In genomic region chr4:38131371-38132139, GRCh38 we compare ENCODE assay signal across 8 cellular contexts.
DNase-seq lines count a peak whose midpoint lies in the region; ATAC-seq, FAIRE-seq and TF ChIP-seq lines count a peak whose summit lies in the region.

No MANE protein-coding gene starts in this region.

- CTCF ChIA-PET in activated CD8-positive, alpha-beta T cell treated with anti-CD3 and anti-CD28 coated beads for 36 hours (lab: Charles Lee): interaction anchor here (0.9 to 2.0 kb wide), 7 partner anchors 12 to 543 kb away, joined by 3 to 6 read pairs (median 3); no protein-coding TSS in a partner anchor
- CTCF ChIA-PET in H1 (lab: Charles Lee; ENCODE audit: partially characterized antibody): interaction anchor here (0.6 to 6.9 kb wide), 5 partner anchors 11 to 608 kb away, joined by 3 to 49 read pairs (median 4); no protein-coding TSS in a partner anchor

- H3K4me1 Mint-ChIP-seq in activated CD8-positive, alpha-beta T cell treated with anti-CD3 and anti-CD28 coated beads for 36 hours (ENCODE audit: low read depth): peaks cover 62% of the 10 kb centered on the region
- peaks cover 57% of the 10 kb centered on the region for H3K4me1 Mint-ChIP-seq in type B pancreatic cell (ENCODE audit: unreplicated experiment)

- TF ChIP-seq POLR2A in H1 (IDR thresholded peaks at IDR 0.05; ENCODE audit: control extremely low read depth in 1 of 2, low read depth in 2 of 2, low read length in 2 of 2): no peak

- no peak for TF ChIP-seq CTCF in DND-41 (IDR thresholded peaks at IDR 0.05; ENCODE audit: borderline replicate concordance, extremely low read depth, low read length, poor library complexity, severe bottlenecking)
- TF ChIP-seq CTCF in activated CD8-positive, alpha-beta T cell treated with anti-CD3 and anti-CD28 coated beads for 36 hours (IDR thresholded peaks at IDR 0.05): no peak
- TF ChIP-seq CTCF in H1 (IDR thresholded peaks at IDR 0.05; ENCODE audit: control extremely low read depth in 1 of 3, insufficient read depth in 1 of 3, low read depth in 1 of 3, low read length in 3 of 3): peak in 1 of 3 experiments; percentile 12; a peak in 1 of 4 replicates
- TF ChIP-seq CTCF in type B pancreatic cell (conservative IDR thresholded peaks at IDR 0.05): no peak

- no peak for TF ChIP-seq EP300 in H1 (IDR thresholded peaks at IDR 0.05; ENCODE audit: borderline replicate concordance in 1 of 2, low read depth in 2 of 2, low read length in 2 of 2)

- H3K56ac ChIP-seq in H1 (replicated peaks; ENCODE audit: insufficient read length, low read depth, low read length): no peak overlapping the region

- H3K4me2 ChIP-seq in DND-41 (ENCODE audit: insufficient read depth, low read length) (no peak overlapping the region), H1 (ENCODE audit: insufficient read depth in 1 of 2, low read depth in 2 of 2, low read length in 2 of 2) (peak overlapping the region in 1 of 2 experiments; percentile 2; a peak in 1 of 4 replicates)

- no peak overlapping the region for H3K18ac ChIP-seq in H1 (ENCODE audit: extremely low read depth, low read length)

- H3K4me1 ChIP-seq in DND-41 (ENCODE audit: insufficient read depth, low read length) (no peaks in the 10 kb centered on the region), H1 (replicated peaks in 1 of 4; ENCODE audit: control insufficient read depth in 3 of 4, insufficient read depth in 4 of 4, low read length in 3 of 4) (peaks cover 11 to 30% (median 14%) of the 10 kb centered on the region in 4 experiments; a peak in 6 of 7 replicates)

- intact Hi-C loops in activated CD8-positive, alpha-beta T cell treated with anti-CD3 and anti-CD28 coated beads for 36 hours (cut with micrococcal nuclease): loop anchor here (5.0 kb wide), 4 partner anchors 46 to 546 kb away; no protein-coding TSS in a partner anchor
- intact Hi-C loops in posterior vena cava (cut with DNase I): no loop called here

- H4K20me1 ChIP-seq in DND-41 (ENCODE audit: insufficient read depth, low read length): no peaks in the 10 kb centered on the region
- H4K20me1 ChIP-seq in H1 (replicated peaks in 1 of 2; ENCODE audit: control insufficient read depth in 1 of 2, insufficient read depth in 2 of 2, low read length in 2 of 2): peaks cover 6 to 11% of the 10 kb centered on the region in 2 experiments

- peak overlapping the region; percentile 87 for H3K27ac Mint-ChIP-seq in activated CD8-positive, alpha-beta T cell treated with anti-CD3 and anti-CD28 coated beads for 36 hours
- peak overlapping the region; percentile 80 for H3K27ac Mint-ChIP-seq in type B pancreatic cell

- no peak overlapping the region for H2AK5ac ChIP-seq in H1 (ENCODE audit: low read depth, low read length)

- no peak overlapping the region for H4K8ac ChIP-seq in H1 (ENCODE audit: extremely low read depth, insufficient read depth, low read length)

- no peaks in the 10 kb centered on the region for H3K9me3 Mint-ChIP-seq in activated CD8-positive, alpha-beta T cell treated with anti-CD3 and anti-CD28 coated beads for 36 hours
- no peaks in the 10 kb centered on the region for H3K9me3 Mint-ChIP-seq in type B pancreatic cell

- H3K23ac ChIP-seq in H1 (ENCODE audit: insufficient read length): no peak overlapping the region

- no peak overlapping the region for H2BK5ac ChIP-seq in H1 (ENCODE audit: low read depth, low read length)

- H3K9ac ChIP-seq in DND-41 (ENCODE audit: low read depth, low read length): no peak overlapping the region
- no peak overlapping the region for H3K9ac ChIP-seq in H1 (replicated peaks in 1 of 4; ENCODE audit: extremely low read depth in 1 of 4, low read depth in 3 of 4, low read length in 3 of 4)

- H2AFZ ChIP-seq in DND-41 (ENCODE audit: low read depth, low read length): no peak overlapping the region
- no peak overlapping the region for H2AFZ ChIP-seq in H1 (ENCODE audit: low read length)

- H4K5ac ChIP-seq in H1 (ENCODE audit: insufficient read length, low read depth, low read length): no peak overlapping the region

- H3K36me3 ChIP-seq in DND-41 (ENCODE audit: insufficient read depth, low read length) (peaks cover 56% of the 10 kb centered on the region), H1 (ENCODE audit: control insufficient read depth in 2 of 4, insufficient read depth in 4 of 4, low read length in 3 of 4) (peaks cover 0 to 18% (median 4%) of the 10 kb centered on the region in 4 experiments; a peak in 3 of 8 replicates)

- peak; percentile 51 for ATAC-seq in DND-41 (ENCODE audit: insufficient read depth, low read depth)
- peak; percentile 36 for ATAC-seq in HG03159 (IDR thresholded peaks at IDR 0.05; ENCODE audit: unreplicated experiment)
- ATAC-seq in activated CD8-positive, alpha-beta T cell treated with anti-CD3 and anti-CD28 coated beads for 36 hours: peak; percentile 51

- H3K79me1 ChIP-seq in H1 (ENCODE audit: low read depth, low read length): no peaks in the 10 kb centered on the region

- no peak overlapping the region for H2BK12ac ChIP-seq in H1 (ENCODE audit: low read depth, low read length)

- no peaks in the 10 kb centered on the region for H3K27me3 Mint-ChIP-seq in activated CD8-positive, alpha-beta T cell treated with anti-CD3 and anti-CD28 coated beads for 36 hours
- H3K27me3 Mint-ChIP-seq in type B pancreatic cell: no peaks in the 10 kb centered on the region

- peak; percentile 55 for FAIRE-seq in H1 (lab: Jason Lieb, UNC)

- peaks cover 53% of the 10 kb centered on the region for H3K36me3 Mint-ChIP-seq in activated CD8-positive, alpha-beta T cell treated with anti-CD3 and anti-CD28 coated beads for 36 hours (ENCODE audit: low read depth)
- peaks cover 45% of the 10 kb centered on the region for H3K36me3 Mint-ChIP-seq in type B pancreatic cell

- DNase-seq in DND-41 (peak; percentile 29), H1 (ENCODE audit: low read depth in 1 of 2, low spot score in 2 of 2) (peak in 1 of 2 experiments; percentile 43), posterior vena cava (ENCODE audit: low spot score) (peak; percentile 61), type B pancreatic cell (ENCODE audit: extremely low spot score, unreplicated experiment) (no peak), ureter (ENCODE audit: low spot score) (no peak), NCI-H2029 treated with DMSO at 0.1 percent for 48 hours (lab: John Stamatoyannopoulos, UW) (no peak)
- peak; percentile 84 for DNase-seq in activated CD8-positive, alpha-beta T cell treated with anti-CD3 and anti-CD28 coated beads for 36 hours

- H3K79me2 ChIP-seq in DND-41 (ENCODE audit: insufficient read depth, low read length) (no peaks in the 10 kb centered on the region), H1 (ENCODE audit: control insufficient read depth in 1 of 2, insufficient read depth in 2 of 2, low read length in 2 of 2) (no peaks in the 10 kb centered on the region)

- WGBS in H1 (ENCODE audit: extremely low coverage in 1 of 2, insufficient coverage in 1 of 2, insufficient read length in 1 of 2, insufficient replicate concordance in 2 of 2, low coverage in 1 of 2, low lambda C conversion rate in 2 of 2, missing lambda C conversion rate in 1 of 2), 2 experiments: 40% methylated on average over 12 of the region's 12 CpGs; no CpG with 5 or more reads in 1 of the 2 experiments

- H3K4me3 ChIP-seq in DND-41 (ENCODE audit: low read depth in 1 of 2, low read length in 2 of 2) (no peak overlapping the region), H1 (ENCODE audit: extremely low read depth in 1 of 4, insufficient read depth in 2 of 4, low read depth in 3 of 4, low read length in 4 of 4) (no peak overlapping the region)

- no peak overlapping the region for H3K14ac ChIP-seq in H1 (ENCODE audit: insufficient read length)

- no peaks in the 10 kb centered on the region for H3K23me2 ChIP-seq in H1 (ENCODE audit: low read depth, low read length)

- H3K9me3 ChIP-seq in DND-41 (ENCODE audit: insufficient read depth, low read length, severe bottlenecking) (no peaks in the 10 kb centered on the region), H1 (ENCODE audit: insufficient read depth in 2 of 2, low read depth in 1 of 2, low read length in 1 of 2) (no peaks in the 10 kb centered on the region)

- H3K4me3 Mint-ChIP-seq in activated CD8-positive, alpha-beta T cell treated with anti-CD3 and anti-CD28 coated beads for 36 hours: peak overlapping the region; percentile 53
- peak overlapping the region; percentile 50 for H3K4me3 Mint-ChIP-seq in type B pancreatic cell

- no peak overlapping the region for H3K4ac ChIP-seq in H1 (replicated peaks; ENCODE audit: insufficient read length, low read depth, low read length)

- TF ChIP-seq RAD21 in H1 (IDR thresholded peaks at IDR 0.05 in 1 of 2, conservative IDR thresholded peaks at IDR 0.05 in 1 of 2; ENCODE audit: low read depth in 2 of 2, low read length in 2 of 2): no peak; a peak in 2 of 4 replicates

- no peak overlapping the region for H2BK20ac ChIP-seq in H1 (ENCODE audit: low read length)

- POLR2A ChIA-PET in activated CD8-positive, alpha-beta T cell treated with anti-CD3 and anti-CD28 coated beads for 36 hours (lab: Charles Lee): interaction anchor here (0.8 to 2.9 kb wide), 8 partner anchors 23 to 535 kb away, joined by 3 to 20 read pairs (median 6); no protein-coding TSS in a partner anchor
- POLR2A ChIA-PET in H1 (lab: Charles Lee; ENCODE audit: partially characterized antibody): no interaction called here

- no peak overlapping the region for H4K91ac ChIP-seq in H1 (replicated peaks; ENCODE audit: insufficient read length, low read length)

- H2BK120ac ChIP-seq in H1 (replicated peaks; ENCODE audit: low read depth, low read length): no peak overlapping the region

- no peak overlapping the region for H2BK15ac ChIP-seq in H1 (ENCODE audit: low read length)

- H3K27ac ChIP-seq in DND-41 (ENCODE audit: low read length) (no peak overlapping the region), H1 (ENCODE audit: low read depth, low read length) (no peak overlapping the region)

- H3K27me3 ChIP-seq in DND-41 (ENCODE audit: insufficient read depth, low read length, poor library complexity) (no peaks in the 10 kb centered on the region), H1 (replicated peaks in 1 of 4; ENCODE audit: control insufficient read depth in 3 of 4, extremely low read depth in 1 of 4, insufficient read depth in 3 of 4, low read length in 3 of 4) (peaks cover 0 to 34% (median 28%) of the 10 kb centered on the region in 4 experiments; a peak in 6 of 7 replicates)

TF ChIP-seq in H1, 55 proteins besides CTCF, POLR2A, EP300 and RAD21 (continues in another document):
- TF ChIP-seq TAF7 (optimal IDR thresholded peaks at IDR 0.05; ENCODE audit: borderline replicate concordance, low read depth, low read length) (no peak), ZNF274 (IDR thresholded peaks at IDR 0.05; ENCODE audit: borderline replicate concordance, extremely low read depth, low read length) (no peak), CBX5 (IDR thresholded peaks at IDR 0.05; ENCODE audit: low read depth, low read length) (no peak), HDAC6 (IDR thresholded peaks at IDR 0.05; ENCODE audit: low read depth, low read length) (no peak), EZH2 (IDR thresholded peaks at IDR 0.05; ENCODE audit: low read depth, low read length, severe bottlenecking) (no peak), TCF12 (IDR thresholded peaks at IDR 0.05; ENCODE audit: low read depth, low read length) (0 out of 2 replicates have a peak, but pooled peaks have one; percentile 23), HDAC2 (IDR thresholded peaks at IDR 0.05; ENCODE audit: borderline replicate concordance in 1 of 2, low read depth in 2 of 2, low read length in 2 of 2) (no peak), TBP (IDR thresholded peaks at IDR 0.05; ENCODE audit: low read depth, low read length) (peak; percentile 61; the same call in 1 of the 2 replicates)

Comparison
In these comparisons a context has a peak if more than half of its experiments do, and no peak if none do; other contexts are left out.
1. DNase-seq: peak in DND-41 (single experiment), activated CD8-positive, alpha-beta T cell treated with anti-CD3 and anti-CD28 coated beads for 36 hours (single experiment) and posterior vena cava (single experiment); none in type B pancreatic cell (single experiment), ureter (single experiment) and NCI-H2029 treated with DMSO at 0.1 percent for 48 hours (single experiment).
2. Peak in every context shown above with its lines, with median percentiles within 50 percentile points of each other: ATAC-seq.